In the genomic region with DNA sequence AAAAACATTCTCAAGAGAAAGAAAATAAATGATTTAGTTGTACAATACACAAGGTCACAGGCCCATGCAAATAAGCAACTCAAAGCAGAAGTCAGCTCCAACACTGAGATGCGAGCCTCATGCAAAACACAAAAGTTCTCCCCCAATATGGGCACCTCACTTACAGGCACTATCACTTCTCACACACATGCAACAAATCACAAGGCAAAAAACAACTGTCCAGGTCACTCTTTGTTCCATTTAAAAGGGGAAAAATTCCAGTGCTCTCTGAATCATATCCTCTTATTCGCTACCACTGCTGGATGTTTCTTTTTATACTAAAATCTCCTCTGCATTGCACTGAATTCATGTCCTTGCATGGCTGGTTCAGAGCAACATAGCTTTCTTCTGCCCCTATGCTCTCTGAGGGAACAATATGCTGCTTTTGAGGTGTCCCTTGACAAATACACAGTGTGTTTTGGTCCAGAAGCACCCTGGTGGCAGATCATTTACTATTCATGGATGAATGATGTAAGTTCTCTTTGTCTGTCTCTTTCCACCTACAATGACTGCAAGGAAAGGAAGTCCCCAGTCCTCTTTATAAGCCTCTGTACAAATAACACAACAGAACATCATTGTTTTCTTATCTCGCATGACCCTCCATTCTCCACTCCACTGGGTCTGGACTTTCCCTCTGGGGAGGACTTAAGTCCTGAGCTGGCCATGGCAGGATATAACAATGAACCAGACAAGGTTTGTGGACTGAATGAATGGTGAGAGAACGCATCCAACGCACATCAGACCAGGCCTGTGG, we compare ENCODE assay signal across 8 cellular contexts.
A peak's percentile ranks its signal among the peaks of the same experiment; 100 is the strongest.
DNase-seq lines count a peak whose midpoint lies in the region; ATAC-seq, FAIRE-seq and TF ChIP-seq lines count a peak whose summit lies in the region.

No MANE protein-coding gene starts in this region.

- peak overlapping the region; percentile 89 for H3K27ac ChIP-seq in endothelial cell of umbilical vein (ENCODE audit: insufficient read depth, low read depth, low read length)

- TF ChIP-seq CTCF in GM20000 (IDR thresholded peaks at IDR 0.05; ENCODE audit: extremely low read depth, missing control alignments) = no peak
- TF ChIP-seq CTCF in endothelial cell of umbilical vein (IDR thresholded peaks at IDR 0.05; ENCODE audit: extremely low read depth in 1 of 2, insufficient read depth in 1 of 2, low read depth in 1 of 2, low read length in 2 of 2) = no peak

- BruUV-seq in endothelial cell of umbilical vein (replicated peaks; lab: Mats Ljungman, UMichigan) = no TSS peak

- H3K36me3 ChIP-seq in endothelial cell of umbilical vein (ENCODE audit: control insufficient read depth in 2 of 2, extremely low read depth in 1 of 2, insufficient read depth in 2 of 2, low read length in 2 of 2) = peaks cover 0 to 4% of the 10 kb centered on the region in 2 experiments

- peak; percentile 84 for FAIRE-seq in endothelial cell of umbilical vein (lab: Jason Lieb, UNC)

- ATAC-seq in HG03457 (IDR thresholded peaks at IDR 0.05; ENCODE audit: unreplicated experiment) = peak; percentile 53

- no peaks in the 10 kb centered on the region for H3K9me3 ChIP-seq in endothelial cell of umbilical vein (replicated peaks; ENCODE audit: control insufficient read depth, insufficient read depth, low read length)

- intact Hi-C loops in endothelial cell of umbilical vein (cut with micrococcal nuclease) = loop anchor here (1.0 to 5.0 kb wide), 6 partner anchors 11 to 228 kb away; partner anchors contain the start of gene OSBPL3

- no peaks in the 10 kb centered on the region for H3K79me2 ChIP-seq in endothelial cell of umbilical vein (ENCODE audit: control insufficient read depth, insufficient read depth, low read length)

- H2AFZ ChIP-seq in endothelial cell of umbilical vein (ENCODE audit: low read depth, low read length) = peak overlapping the region; percentile 75

- dilution Hi-C loops in endothelial cell of umbilical vein (cut with MboI; ENCODE audit: extremely low pct_ligation_motif_present, low sequenced_read_pairs) = no loop called here

- H3K27me3 ChIP-seq in endothelial cell of umbilical vein (ENCODE audit: control insufficient read depth in 2 of 2, insufficient read depth in 2 of 2, low read length in 2 of 2) = no peaks in the 10 kb centered on the region

- peak overlapping the region; percentile 59 for H3K9ac ChIP-seq in endothelial cell of umbilical vein (replicated peaks; ENCODE audit: extremely low read depth, insufficient read depth, low read length)

- H3K4me2 ChIP-seq in endothelial cell of umbilical vein (ENCODE audit: insufficient read depth, low read length) = peak overlapping the region; percentile 78

- TF ChIP-seq POLR2A in endothelial cell of umbilical vein (IDR thresholded peaks at IDR 0.05; ENCODE audit: low read depth, low read length) = no peak

- H3K9me1 ChIP-seq in endothelial cell of umbilical vein (replicated peaks; ENCODE audit: control insufficient read depth, extremely low read depth, insufficient read depth, low read length) = no peaks in the 10 kb centered on the region

- peaks cover 32% of the 10 kb centered on the region for H3K4me1 ChIP-seq in endothelial cell of umbilical vein (ENCODE audit: control insufficient read depth, extremely low read depth, insufficient read depth, low read length)

- DNase-seq in DMS53 (lab: John Stamatoyannopoulos, UW) (peak; percentile 85), GM20000 (ENCODE audit: low spot score) (peak; percentile 18), endothelial cell of umbilical vein (ENCODE audit: low read depth, low spot score) (peak; percentile 85), putamen (ENCODE audit: low spot score) (no peak), T-helper 2 cell (no peak), NCI-H1048 (lab: John Stamatoyannopoulos, UW) (no peak), activated gamma-delta T cell treated with Interleukin-2 at 50 U/mL for 16 hours (no peak)

- H4K20me1 ChIP-seq in endothelial cell of umbilical vein (replicated peaks; ENCODE audit: control insufficient read depth, extremely low read depth, insufficient read depth, low read length) = no peaks in the 10 kb centered on the region

- H3K4me3 ChIP-seq in endothelial cell of umbilical vein (replicated peaks in 1 of 3; ENCODE audit: insufficient read depth in 1 of 3, low read depth in 1 of 3, low read length in 3 of 3) = peak overlapping the region in 1 of 3 experiments; percentile 24

- CTCF ChIA-PET in endothelial cell of umbilical vein (lab: Charles Lee) = interaction anchor here (1.1 to 2.6 kb wide), 9 partner anchors 11 to 250 kb away, joined by 3 to 11 read pairs (median 5); no protein-coding TSS in a partner anchor

- POLR2A ChIA-PET in endothelial cell of umbilical vein (lab: Charles Lee) = no interaction called here

TF ChIP-seq in endothelial cell of umbilical vein, 7 proteins besides CTCF, POLR2A, EP300 and RAD21:
- TF ChIP-seq JUN (IDR thresholded peaks at IDR 0.05; ENCODE audit: borderline replicate concordance, insufficient read depth, insufficient read length, low read depth) (peak; percentile 50), POLR2AphosphoS5 (IDR thresholded peaks at IDR 0.05; ENCODE audit: insufficient read depth, low read depth, low read length) (no peak), FOS (IDR thresholded peaks at IDR 0.05; ENCODE audit: borderline replicate concordance, insufficient read depth, low read length) (peak; percentile 62)

Comparison
In these comparisons a context has a peak if more than half of its experiments do, and no peak if none do; other contexts are left out.
1. DNase-seq: peak in DMS53 (single experiment), GM20000 (single experiment) and endothelial cell of umbilical vein (single experiment); none in putamen (single experiment), T-helper 2 cell (0 of 5), NCI-H1048 (single experiment) and activated gamma-delta T cell treated with Interleukin-2 at 50 U/mL for 16 hours (single experiment).